ENCODE assay signal across 1 cellular context in the genomic region with DNA sequence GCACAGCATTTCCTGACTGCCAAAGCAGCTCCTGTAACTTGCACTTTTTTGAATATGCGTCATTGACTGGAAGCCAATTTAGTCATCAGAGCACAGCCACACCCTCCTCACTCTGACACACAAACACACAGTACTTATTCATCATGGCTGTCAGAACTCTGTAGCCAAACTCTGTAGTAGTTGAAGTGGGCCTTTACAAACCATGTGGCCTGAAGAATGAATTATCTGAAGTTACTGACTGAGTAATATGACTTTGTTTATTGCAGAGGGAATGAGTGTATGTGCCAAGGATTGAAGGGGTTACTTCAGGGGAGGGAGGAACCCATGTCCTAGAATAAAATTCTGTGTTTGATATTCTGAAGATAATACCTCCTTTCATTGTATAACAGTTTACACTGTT.
TF ChIP-seq lines count a peak whose summit lies in the region.

No MANE protein-coding gene starts in this region.

TF ChIP-seq in HEK293, 187 proteins besides CTCF, POLR2A, EP300 and RAD21 (continued from another document):
- TF ChIP-seq ZNF416 (tag by site-specific recombination; IDR thresholded peaks at IDR 0.05) = no peak
- TF ChIP-seq, protein P1, sequence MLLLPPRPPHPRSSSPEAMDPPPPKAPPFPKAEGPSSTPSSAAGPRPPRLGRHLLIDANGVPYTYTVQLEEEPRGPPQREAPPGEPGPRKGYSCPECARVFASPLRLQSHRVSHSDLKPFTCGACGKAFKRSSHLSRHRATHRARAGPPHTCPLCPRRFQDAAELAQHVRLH (tag by site-specific recombination; IDR thresholded peaks at IDR 0.05) = no peak
- TF ChIP-seq, protein P2, sequence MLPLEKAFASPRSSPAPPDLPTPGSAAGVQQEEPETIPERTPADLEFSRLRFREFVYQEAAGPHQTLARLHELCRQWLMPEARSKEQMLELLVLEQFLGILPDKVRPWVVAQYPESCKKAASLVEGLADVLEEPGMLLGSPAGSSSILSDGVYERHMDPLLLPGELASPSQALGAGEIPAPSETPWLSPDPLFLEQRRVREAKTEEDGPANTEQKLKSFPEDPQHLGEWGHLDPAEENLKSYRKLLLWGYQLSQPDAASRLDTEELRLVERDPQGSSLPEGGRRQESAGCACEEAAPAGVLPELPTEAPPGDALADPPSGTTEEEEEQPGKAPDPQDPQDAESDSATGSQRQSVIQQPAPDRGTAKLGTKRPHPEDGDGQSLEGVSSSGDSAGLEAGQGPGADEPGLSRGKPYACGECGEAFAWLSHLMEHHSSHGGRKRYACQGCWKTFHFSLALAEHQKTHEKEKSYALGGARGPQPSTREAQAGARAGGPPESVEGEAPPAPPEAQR (tag by site-specific recombination; IDR thresholded peaks at IDR 0.05) = no peak
- TF ChIP-seq ZNF133 (tag by site-specific recombination; IDR thresholded peaks at IDR 0.05) = no peak
- no peak for TF ChIP-seq ZNF214 (tag by site-specific recombination; IDR thresholded peaks at IDR 0.05; ENCODE audit: borderline replicate concordance)
- TF ChIP-seq ZNF202 (tag by site-specific recombination; IDR thresholded peaks at IDR 0.05; ENCODE audit: borderline replicate concordance) = no peak
- no peak for TF ChIP-seq ZNF266 (tag by site-specific recombination; IDR thresholded peaks at IDR 0.05; ENCODE audit: low read depth)
- no peak for TF ChIP-seq ZNF19 (tag by site-specific recombination; IDR thresholded peaks at IDR 0.05; ENCODE audit: low read depth)
- no peak for TF ChIP-seq KLF7 (tag by site-specific recombination; IDR thresholded peaks at IDR 0.05; ENCODE audit: borderline replicate concordance)
- TF ChIP-seq, protein P3, sequence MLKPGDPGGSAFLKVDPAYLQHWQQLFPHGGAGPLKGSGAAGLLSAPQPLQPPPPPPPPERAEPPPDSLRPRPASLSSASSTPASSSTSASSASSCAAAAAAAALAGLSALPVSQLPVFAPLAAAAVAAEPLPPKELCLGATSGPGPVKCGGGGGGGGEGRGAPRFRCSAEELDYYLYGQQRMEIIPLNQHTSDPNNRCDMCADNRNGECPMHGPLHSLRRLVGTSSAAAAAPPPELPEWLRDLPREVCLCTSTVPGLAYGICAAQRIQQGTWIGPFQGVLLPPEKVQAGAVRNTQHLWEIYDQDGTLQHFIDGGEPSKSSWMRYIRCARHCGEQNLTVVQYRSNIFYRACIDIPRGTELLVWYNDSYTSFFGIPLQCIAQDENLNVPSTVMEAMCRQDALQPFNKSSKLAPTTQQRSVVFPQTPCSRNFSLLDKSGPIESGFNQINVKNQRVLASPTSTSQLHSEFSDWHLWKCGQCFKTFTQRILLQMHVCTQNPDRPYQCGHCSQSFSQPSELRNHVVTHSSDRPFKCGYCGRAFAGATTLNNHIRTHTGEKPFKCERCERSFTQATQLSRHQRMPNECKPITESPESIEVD (tag by site-specific recombination; IDR thresholded peaks at IDR 0.05) = no peak
- TF ChIP-seq KLF1 (tag by site-specific recombination; IDR thresholded peaks at IDR 0.05) = peak; percentile 20; the same call in 1 of the 2 replicates
- TF ChIP-seq ZNF549 (tag by site-specific recombination; IDR thresholded peaks at IDR 0.05) = no peak
- TF ChIP-seq ZFP3 (tag by site-specific recombination; IDR thresholded peaks at IDR 0.05; ENCODE audit: low read depth) = no peak
- no peak for TF ChIP-seq ZBTB21 (tag by site-specific recombination; IDR thresholded peaks at IDR 0.05)
- TF ChIP-seq HOXD13 (CRISPR knock-in tag; IDR thresholded peaks at IDR 0.05; ENCODE audit: borderline replicate concordance) = no peak
- no peak for TF ChIP-seq ZNF239 (tag by site-specific recombination; IDR thresholded peaks at IDR 0.05)
- TF ChIP-seq SCRT2 (tag by site-specific recombination; IDR thresholded peaks at IDR 0.05) = no peak
- TF ChIP-seq SP7 (tag by site-specific recombination; IDR thresholded peaks at IDR 0.05) = no peak
- TF ChIP-seq, protein P4, sequence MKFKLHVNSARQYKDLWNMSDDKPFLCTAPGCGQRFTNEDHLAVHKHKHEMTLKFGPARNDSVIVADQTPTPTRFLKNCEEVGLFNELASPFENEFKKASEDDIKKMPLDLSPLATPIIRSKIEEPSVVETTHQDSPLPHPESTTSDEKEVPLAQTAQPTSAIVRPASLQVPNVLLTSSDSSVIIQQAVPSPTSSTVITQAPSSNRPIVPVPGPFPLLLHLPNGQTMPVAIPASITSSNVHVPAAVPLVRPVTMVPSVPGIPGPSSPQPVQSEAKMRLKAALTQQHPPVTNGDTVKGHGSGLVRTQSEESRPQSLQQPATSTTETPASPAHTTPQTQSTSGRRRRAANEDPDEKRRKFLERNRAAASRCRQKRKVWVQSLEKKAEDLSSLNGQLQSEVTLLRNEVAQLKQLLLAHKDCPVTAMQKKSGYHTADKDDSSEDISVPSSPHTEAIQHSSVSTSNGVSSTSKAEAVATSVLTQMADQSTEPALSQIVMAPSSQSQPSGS (tag by site-specific recombination; IDR thresholded peaks at IDR 0.05; ENCODE audit: low read depth) = no peak
- no peak for TF ChIP-seq ZEB2 (tag by site-specific recombination; IDR thresholded peaks at IDR 0.05)
